10 cellular contexts compared by ENCODE assay signal in genomic region chr6:163705923-163706322, GRCh38.
DNase-seq lines count a peak whose midpoint lies in the region; ATAC-seq and TF ChIP-seq lines count a peak whose summit lies in the region.
"Had no signal": no experiment of that assay in that cellular context is flagged by ENCODE, and none has a peak within 500 bp of the region (broad histone marks: within the 10 kb centered on the region; RNA-seq: fewer than 3 reads in every experiment).

No MANE protein-coding gene starts in this region.

- no peaks in the 10 kb centered on the region for H3K9me3 ChIP-seq in mucosa of descending colon
- H3K9me3 ChIP-seq in MG63, result no peaks in the 10 kb centered on the region

- intact Hi-C loops in mucosa of descending colon (cut with DNase I, micrococcal nuclease), result no loop called here

- in situ Hi-C loops in ACHN (cut with HindIII; ENCODE audit: low pct_ligation_motif_present, low pct_unique_long_range_greater_than_20kb, low sequenced_read_pairs), result no loop called here

- H3K4me3 ChIP-seq in mucosa of descending colon, result no peak overlapping the region
- H3K4me3 ChIP-seq in MG63, result no peak overlapping the region
- H3K4me3 ChIP-seq: heart right ventricle had no signal

- TF ChIP-seq CTCF in mucosa of descending colon (IDR thresholded peaks at IDR 0.05), result no peak

- ATAC-seq in GM18909 (IDR thresholded peaks at IDR 0.05; ENCODE audit: poor library complexity, unreplicated experiment) (peak; percentile 60), GM21825 (IDR thresholded peaks at IDR 0.05; ENCODE audit: unreplicated experiment) (peak; percentile 52), HG03378 (IDR thresholded peaks at IDR 0.05; ENCODE audit: unreplicated experiment) (peak; percentile 68), mucosa of descending colon (peak; percentile 36)
- ATAC-seq: heart right ventricle had no signal

- H3K36me3 ChIP-seq in mucosa of descending colon (ENCODE audit: low read depth) (no peaks in the 10 kb centered on the region), MG63 (no peaks in the 10 kb centered on the region)
- H3K36me3 ChIP-seq: heart right ventricle had no signal

- no peaks in the 10 kb centered on the region for H3K27me3 ChIP-seq in MG63
- H3K27me3 ChIP-seq: heart right ventricle had no signal

- DNase-seq in mucosa of descending colon, result peak in 1 of 3 donors; percentile 27
- DNase-seq in SIG-M5 treated with dmso at 0.1 percent for 504 hours (lab: John Stamatoyannopoulos, UW; ENCODE audit: unreplicated experiment), result no peak
- DNase-seq in ACHN, result no peak
- no peak for DNase-seq in MG63
- no peak for DNase-seq in T-helper 2 cell
- DNase-seq: activated naive CD4-positive, alpha-beta T cell treated with anti-CD3 and anti-CD28 coated beads for 36 hours; heart right ventricle had no signal

- H3K4me1 ChIP-seq in mucosa of descending colon (ENCODE audit: low read depth), result no peaks in the 10 kb centered on the region
